ENCODE assay signal across 19 cellular contexts in genomic region chr21:44402323-44403105, GRCh38. TPM values are rescaled to one million over a fixed set of nuclear protein-coding genes. Genes with fewer than 3 reads are reported as not detected.
"Had no signal": no experiment of that assay in that cellular context is flagged by ENCODE, and none has a peak within 500 bp of the region (broad histone marks: within the 10 kb centered on the region; RNA-seq: fewer than 3 reads in every experiment).

No MANE protein-coding gene starts in this region.

- H3K36me3 ChIP-seq: ovary, thoracic aorta, uterus had no signal

- H3K36me3 Mint-ChIP-seq: brain had no signal

- H3K27me3 ChIP-seq: foreskin keratinocyte, ovary, uterus had no signal

- H3K9me3 Mint-ChIP-seq: effector memory CD8-positive, alpha-beta T cell had no signal

- H3K4me1 ChIP-seq: foreskin keratinocyte, stomach, uterus had no signal

- H3K4me3 ChIP-seq: ovary, stomach, thoracic aorta, uterus had no signal

- H3K27me3 Mint-ChIP-seq: activated naive CD8-positive, alpha-beta T cell treated with anti-CD3 and anti-CD28 coated beads for 36 hours; effector memory CD8-positive, alpha-beta T cell had no signal

- DNase-seq: activated CD4-positive, alpha-beta T cell treated with anti-CD3 and anti-CD28 coated beads for 1 hour; activated CD4-positive, alpha-beta T cell treated with anti-CD3 and anti-CD28 coated beads, Interleukin-2, amount 50 U/mL, for 4 hours; activated gamma-delta T cell; activated naive CD8-positive, alpha-beta T cell treated with anti-CD3 and anti-CD28 coated beads for 36 hours; activated T-cell treated with anti-CD3 and anti-CD28 coated beads, Interleukin-2, amount 50 U/mL, for 48 hours; effector memory CD8-positive, alpha-beta T cell; foreskin keratinocyte; glutamatergic neuron; hypothalamus; kidney glomerular epithelial cell; mesendoderm; nephron progenitor cell; stomach; uterus had no signal

- H3K4me3 Mint-ChIP-seq: activated naive CD8-positive, alpha-beta T cell treated with anti-CD3 and anti-CD28 coated beads for 36 hours; brain; effector memory CD8-positive, alpha-beta T cell; nephron progenitor cell had no signal

- H3K27ac Mint-ChIP-seq: activated naive CD8-positive, alpha-beta T cell treated with anti-CD3 and anti-CD28 coated beads for 36 hours; brain; nephron progenitor cell had no signal

- H3K9me3 ChIP-seq: ovary, thoracic aorta, uterus had no signal

- H3K27ac ChIP-seq: foreskin keratinocyte, ovary, stomach, thoracic aorta, uterus had no signal

- ATAC-seq: effector memory CD8-positive, alpha-beta T cell; foreskin keratinocyte; sciatic nerve had no signal

- H3K4me1 Mint-ChIP-seq: brain, nephron progenitor cell had no signal

RNA-seq across cellular contexts. Expression of gene TRPM2, which starts 49.1 kb away (rescaled TPM):
- total RNA-seq: pulmonary artery endothelial cell had no signal
